21 cellular contexts compared by ENCODE assay signal in genomic region chr4:185212566-185212965, GRCh38. TPM values are rescaled to one million over a fixed set of nuclear protein-coding genes. Genes with fewer than 3 reads are reported as not detected.
A peak's percentile ranks its signal among the peaks of the same experiment; 100 is the strongest.
DNase-seq lines count a peak whose midpoint lies in the region; FAIRE-seq and TF ChIP-seq lines count a peak whose summit lies in the region.
"Had no signal": no experiment of that assay in that cellular context is flagged by ENCODE, and none has a peak within 500 bp of the region (broad histone marks: within the 10 kb centered on the region; RNA-seq: fewer than 3 reads in every experiment).

No MANE protein-coding gene starts in this region.

- peak overlapping the region; percentile 35 for H3K4me3 Mint-ChIP-seq in osteocyte (ENCODE audit: unreplicated experiment)
- H3K4me3 Mint-ChIP-seq: activated CD4-positive, alpha-beta memory T cell treated with anti-CD3 and anti-CD28 coated beads, Interleukin-2, amount 10 ng/mL, durations not matched to agents 7 days and 5 days; dendritic cell treated with granulocyte-macrophage colony-stimulating factor and Interleukin-4, amounts not matched to agents 40 ng/mL and 50 ng/mL, for 4 days had no signal

- H3K4me1 Mint-ChIP-seq in osteocyte (ENCODE audit: unreplicated experiment), result peaks cover 50% of the 10 kb centered on the region

- peaks cover 66% of the 10 kb centered on the region for H3K4me1 ChIP-seq in DOHH2 (ENCODE audit: control insufficient read depth, low read length)
- H3K4me1 ChIP-seq in suprapubic skin, result peaks cover 21% of the 10 kb centered on the region

- no peak for TF ChIP-seq EP300 in suprapubic skin (IDR thresholded peaks at IDR 0.05)

- WGBS in suprapubic skin, result 97% methylated on average over 4 of the region's 4 CpGs

- peak overlapping the region; percentile 23 for H3K27ac Mint-ChIP-seq in osteocyte (ENCODE audit: unreplicated experiment)
- H3K27ac Mint-ChIP-seq: activated CD4-positive, alpha-beta memory T cell treated with anti-CD3 and anti-CD28 coated beads, Interleukin-2, amount 10 ng/mL, durations not matched to agents 7 days and 5 days; dendritic cell treated with granulocyte-macrophage colony-stimulating factor and Interleukin-4, amounts not matched to agents 40 ng/mL and 50 ng/mL, for 4 days; progenitor cell of endocrine pancreas had no signal

- no peaks in the 10 kb centered on the region for H3K27me3 Mint-ChIP-seq in osteocyte (ENCODE audit: unreplicated experiment)
- H3K27me3 Mint-ChIP-seq: progenitor cell of endocrine pancreas had no signal

- DNase-seq in GM19239 (ENCODE audit: insufficient read length, low spot score) (no peak), choroid plexus epithelial cell (ENCODE audit: low read depth) (peak; percentile 73), osteocyte (ENCODE audit: extremely low spot score, unreplicated experiment) (no peak), HCEC 1CT (no peak), DMS153 (lab: John Stamatoyannopoulos, UW) (no peak), suprapubic skin (ENCODE audit: low spot score in 2 of 2) (no peak)
- DNase-seq: activated CD4-positive, alpha-beta memory T cell treated with anti-CD3 and anti-CD28 coated beads, Interleukin-2, amount 10 ng/mL, durations not matched to agents 7 days and 5 days; activated CD4-positive, CD25-positive, alpha-beta regulatory T cell; activated gamma-delta T cell; activated T-cell treated with anti-CD3 and anti-CD28 coated beads for 4 hours; DND-41; KG1; NCI-H1436 treated with DMSO at 0.1 percent for 48 hours; NCI-H2171; NCI-H526; stimulated activated CD4-positive, alpha-beta T cell treated with anti-CD3 and anti-CD28 coated beads, Interleukin-1b, Interleukin-23, amount 100 ng/mL, for 48 hours had no signal

- peaks cover 1% of the 10 kb centered on the region for H3K36me3 Mint-ChIP-seq in osteocyte (ENCODE audit: unreplicated experiment)

- peaks cover 80% of the 10 kb centered on the region for H3K79me2 ChIP-seq in DOHH2 (ENCODE audit: control insufficient read depth, low read length)

- H3K9me3 ChIP-seq in DOHH2 (ENCODE audit: control insufficient read depth, insufficient read depth, low read length), result no peaks in the 10 kb centered on the region
- no peaks in the 10 kb centered on the region for H3K9me3 ChIP-seq in suprapubic skin

- no peak for TF ChIP-seq POLR2A in suprapubic skin (IDR thresholded peaks at IDR 0.05)

- H3K4me3 ChIP-seq in DOHH2 (ENCODE audit: low read length) (peak overlapping the region; percentile 99), choroid plexus epithelial cell (ENCODE audit: low read depth, low read length) (no peak overlapping the region), suprapubic skin (no peak overlapping the region)

- H3K27ac ChIP-seq in DOHH2 (ENCODE audit: low read depth, low read length) (peak overlapping the region; percentile 94), suprapubic skin (no peak overlapping the region)

- TF ChIP-seq CTCF in DOHH2 (IDR thresholded peaks at IDR 0.05; ENCODE audit: low read depth, low read length, poor library complexity, severe bottlenecking), result no peak
- no peak for TF ChIP-seq CTCF in choroid plexus epithelial cell (conservative IDR thresholded peaks at IDR 0.05; ENCODE audit: low read depth, low read length)
- TF ChIP-seq CTCF in osteocyte (IDR thresholded peaks at IDR 0.05), result no peak
- no peak for TF ChIP-seq CTCF in suprapubic skin (IDR thresholded peaks at IDR 0.05)

- H3K27me3 ChIP-seq in DOHH2 (ENCODE audit: control insufficient read depth, low read length), result no peaks in the 10 kb centered on the region
- H3K27me3 ChIP-seq in suprapubic skin, result no peaks in the 10 kb centered on the region

- FAIRE-seq in GM19239 (lab: Jason Lieb, UNC), result peak; percentile 47
- FAIRE-seq: bronchial epithelial cell, endothelial cell of umbilical vein had no signal

- H3K36me3 ChIP-seq in DOHH2 (ENCODE audit: control insufficient read depth, low read length) (peaks cover 24% of the 10 kb centered on the region), suprapubic skin (no peaks in the 10 kb centered on the region)

- peaks cover 22% of the 10 kb centered on the region for H3F3A ChIP-seq in DOHH2 (ENCODE audit: control insufficient read depth, insufficient read depth)

- peak overlapping the region; percentile 94 for H3K4me2 ChIP-seq in DOHH2 (ENCODE audit: low read length)

- H4K20me1 ChIP-seq in DOHH2 (ENCODE audit: control insufficient read depth, insufficient read depth, low read depth, low read length), result no peaks in the 10 kb centered on the region

- H3K9me3 Mint-ChIP-seq in osteocyte (ENCODE audit: unreplicated experiment), result no peaks in the 10 kb centered on the region
- H3K9me3 Mint-ChIP-seq: activated CD4-positive, alpha-beta memory T cell treated with anti-CD3 and anti-CD28 coated beads, Interleukin-2, amount 10 ng/mL, durations not matched to agents 7 days and 5 days; dendritic cell treated with granulocyte-macrophage colony-stimulating factor and Interleukin-4, amounts not matched to agents 40 ng/mL and 50 ng/mL, for 4 days had no signal

- H3K9me2 ChIP-seq in DOHH2 (replicated peaks; ENCODE audit: control insufficient read depth, low read length), result no peaks in the 10 kb centered on the region

RNA-seq across cellular contexts. Expression of gene SNX25, which starts 3.2 kb away (rescaled TPM):
- total RNA-seq in osteocyte, result 44.4 and 46.0 TPM in 2 replicates
- total RNA-seq in suprapubic skin, result 10 to 100 TPM; 13.3 to 39.3 (median 15.3) TPM

RNA-seq across cellular contexts. Expression of gene CFAP97, which starts 8.8 kb away (rescaled TPM):
- total RNA-seq in osteocyte (45.8 and 54.0 TPM in 2 replicates), suprapubic skin (10 to 100 TPM; 26.7 to 33.0 (median 30.9) TPM)
